ENCODE assay signal across 33 cellular contexts in genomic region chr12:48961801-48962200, GRCh38. TPM values are rescaled to one million over a fixed set of nuclear protein-coding genes. Genes with fewer than 3 reads are reported as not detected.
"Had no signal": no experiment of that assay in that cellular context is flagged by ENCODE, and none has a peak within 500 bp of the region (broad histone marks: within the 10 kb centered on the region; RNA-seq: fewer than 3 reads in every experiment).

No MANE protein-coding gene starts in this region.

- H3K4me1 ChIP-seq: colonic mucosa, parathyroid adenoma, right lobe of liver had no signal

- H3K4me3 ChIP-seq: colonic mucosa, esophagus squamous epithelium, lung, mucosa of descending colon, right lobe of liver, smooth muscle cell, suprapubic skin, vagina had no signal

- H3K9ac ChIP-seq: parathyroid adenoma had no signal

- H3K27ac ChIP-seq: colonic mucosa, esophagus squamous epithelium, neutrophil, parathyroid adenoma, right lobe of liver, suprapubic skin, vagina had no signal

- H3K9me3 ChIP-seq: colonic mucosa, esophagus squamous epithelium, mucosa of descending colon, neutrophil, right lobe of liver, suprapubic skin, vagina had no signal

- DNase-seq: colonic mucosa; effector CD8-positive, alpha-beta T cell; endodermal cell; erythroblast; esophagus squamous epithelium; head of caudate nucleus; kidney; mesenchymal stem cell; mucosa of descending colon; naive B cell; right lobe of liver; stimulated activated CD4-positive, alpha-beta T cell treated with anti-CD3 and anti-CD28 coated beads, Interleukin-12 subunit alpha, Interleukin-12 subunit beta, amount 100 ng/mL, for 4 hours; stimulated activated CD4-positive, alpha-beta T cell treated with anti-CD3 and anti-CD28 coated beads, Interleukin-1b, Interleukin-23, amount 100 ng/mL, for 48 hours; stimulated activated CD4-positive, alpha-beta T cell treated with anti-CD3 and anti-CD28 coated beads, Interleukin-4, amount 100 ng/mL, for 1 hour; stimulated activated CD8-positive, alpha-beta memory T cell treated with anti-CD3 and anti-CD28 coated beads, Interleukin-4, amount 100 ng/mL, for 48 hours; stimulated activated naive CD4-positive, alpha-beta T cell; stimulated activated naive CD8-positive, alpha-beta T cell treated with anti-CD3 and anti-CD28 coated beads, Interleukin-15, amount 100 ng/mL, for 72 hours; trophoblast cell had no signal

- H3K4me2 ChIP-seq: smooth muscle cell had no signal

- ATAC-seq: left lobe of liver; mucosa of descending colon; natural killer cell treated with Interleukin-12 subunit alpha and Interleukin-12 subunit beta and Interleukin-15 and Interleukin-18, amount 100 ng/mL, for 72 hours; right lobe of liver; stimulated activated naive CD8-positive, alpha-beta T cell treated with anti-CD3 and anti-CD28 coated beads, Interleukin-15, amount 100 ng/mL, for 72 hours had no signal

- FAIRE-seq: frontal cortex, kidney had no signal

- H2AFZ ChIP-seq: parathyroid adenoma had no signal

- H3K36me3 ChIP-seq: colonic mucosa, esophagus squamous epithelium, neutrophil, right lobe of liver, suprapubic skin, vagina had no signal

- H3K27me3 ChIP-seq: colonic mucosa, esophagus squamous epithelium, right lobe of liver, suprapubic skin, vagina had no signal

RNA-seq across cellular contexts. Expression of gene WNT10B, which starts 9.7 kb away (rescaled TPM):
- total RNA-seq: fibroblast of villous mesenchyme, glomerular endothelial cell, left lobe of liver had no signal

RNA-seq across cellular contexts. Expression of gene WNT1, which starts 16.3 kb away (rescaled TPM):
- total RNA-seq: colonic mucosa; endodermal cell; fibroblast of villous mesenchyme; frontal cortex; glomerular endothelial cell; kidney; left lobe of liver; liver; mesothelial cell of epicardium; mucosa of descending colon; natural killer cell treated with Interleukin-12 subunit alpha and Interleukin-12 subunit beta and Interleukin-15 and Interleukin-18, amount 100 ng/mL, for 72 hours; progenitor cell of endocrine pancreas; right lobe of liver; smooth muscle cell; suprapubic skin; ureter; vagina had no signal
- polyA plus RNA-seq: liver, smooth muscle cell had no signal

RNA-seq across cellular contexts. Expression of gene DDN, which starts 37.4 kb away (rescaled TPM):
- total RNA-seq: kidney, left lobe of liver, vagina had no signal
- polyA plus RNA-seq: liver had no signal
